ENCODE assay signal across 3 cellular contexts in the genomic region with DNA sequence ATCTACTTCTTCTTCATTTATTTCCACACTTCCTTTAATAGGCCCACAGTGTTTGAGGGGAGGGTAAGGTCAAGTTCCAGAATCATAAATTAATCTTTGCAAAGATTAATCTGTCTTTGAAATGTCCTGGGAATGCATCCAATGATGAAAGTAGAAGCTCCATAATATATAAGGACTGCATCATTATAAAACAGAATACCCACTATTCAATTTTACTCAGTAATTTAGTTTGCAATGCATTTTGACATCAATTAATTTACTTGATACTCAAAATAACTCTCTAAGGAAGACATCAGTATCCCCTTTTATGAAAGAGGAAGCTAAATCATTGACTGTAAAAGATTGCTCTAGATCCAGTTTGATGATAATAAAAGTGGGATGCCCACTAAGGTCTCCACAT.
A peak's percentile ranks its signal among the peaks of the same experiment; 100 is the strongest.
TF ChIP-seq lines count a peak whose summit lies in the region.

No MANE protein-coding gene starts in this region.

TF ChIP-seq in SK-N-SH treated with all-trans-retinoic acid at 6 μM for 48 hours, 23 proteins besides CTCF, POLR2A, EP300 and RAD21 (continued from another document and continues in another):
- peak; percentile 75; the same call in 1 of the 2 replicates for TF ChIP-seq ZFP3 (CRISPR knock-in tag; IDR thresholded peaks at IDR 0.05)
- 0 out of 2 replicates have a peak, but pooled peaks have one; percentile 41 for TF ChIP-seq ESRRG (CRISPR knock-in tag; IDR thresholded peaks at IDR 0.05)
- peak; percentile 98 for TF ChIP-seq ISL1 (CRISPR knock-in tag; IDR thresholded peaks at IDR 0.05)
- TF ChIP-seq, protein P1, sequence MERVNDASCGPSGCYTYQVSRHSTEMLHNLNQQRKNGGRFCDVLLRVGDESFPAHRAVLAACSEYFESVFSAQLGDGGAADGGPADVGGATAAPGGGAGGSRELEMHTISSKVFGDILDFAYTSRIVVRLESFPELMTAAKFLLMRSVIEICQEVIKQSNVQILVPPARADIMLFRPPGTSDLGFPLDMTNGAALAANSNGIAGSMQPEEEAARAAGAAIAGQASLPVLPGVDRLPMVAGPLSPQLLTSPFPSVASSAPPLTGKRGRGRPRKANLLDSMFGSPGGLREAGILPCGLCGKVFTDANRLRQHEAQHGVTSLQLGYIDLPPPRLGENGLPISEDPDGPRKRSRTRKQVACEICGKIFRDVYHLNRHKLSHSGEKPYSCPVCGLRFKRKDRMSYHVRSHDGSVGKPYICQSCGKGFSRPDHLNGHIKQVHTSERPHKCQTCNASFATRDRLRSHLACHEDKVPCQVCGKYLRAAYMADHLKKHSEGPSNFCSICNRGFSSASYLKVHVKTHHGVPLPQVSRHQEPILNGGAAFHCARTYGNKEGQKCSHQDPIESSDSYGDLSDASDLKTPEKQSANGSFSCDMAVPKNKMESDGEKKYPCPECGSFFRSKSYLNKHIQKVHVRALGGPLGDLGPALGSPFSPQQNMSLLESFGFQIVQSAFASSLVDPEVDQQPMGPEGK (CRISPR knock-in tag; IDR thresholded peaks at IDR 0.05; ENCODE audit: borderline replicate concordance), result peak; percentile 33; the same call in 1 of the 2 replicates
- TF ChIP-seq, protein P2, sequence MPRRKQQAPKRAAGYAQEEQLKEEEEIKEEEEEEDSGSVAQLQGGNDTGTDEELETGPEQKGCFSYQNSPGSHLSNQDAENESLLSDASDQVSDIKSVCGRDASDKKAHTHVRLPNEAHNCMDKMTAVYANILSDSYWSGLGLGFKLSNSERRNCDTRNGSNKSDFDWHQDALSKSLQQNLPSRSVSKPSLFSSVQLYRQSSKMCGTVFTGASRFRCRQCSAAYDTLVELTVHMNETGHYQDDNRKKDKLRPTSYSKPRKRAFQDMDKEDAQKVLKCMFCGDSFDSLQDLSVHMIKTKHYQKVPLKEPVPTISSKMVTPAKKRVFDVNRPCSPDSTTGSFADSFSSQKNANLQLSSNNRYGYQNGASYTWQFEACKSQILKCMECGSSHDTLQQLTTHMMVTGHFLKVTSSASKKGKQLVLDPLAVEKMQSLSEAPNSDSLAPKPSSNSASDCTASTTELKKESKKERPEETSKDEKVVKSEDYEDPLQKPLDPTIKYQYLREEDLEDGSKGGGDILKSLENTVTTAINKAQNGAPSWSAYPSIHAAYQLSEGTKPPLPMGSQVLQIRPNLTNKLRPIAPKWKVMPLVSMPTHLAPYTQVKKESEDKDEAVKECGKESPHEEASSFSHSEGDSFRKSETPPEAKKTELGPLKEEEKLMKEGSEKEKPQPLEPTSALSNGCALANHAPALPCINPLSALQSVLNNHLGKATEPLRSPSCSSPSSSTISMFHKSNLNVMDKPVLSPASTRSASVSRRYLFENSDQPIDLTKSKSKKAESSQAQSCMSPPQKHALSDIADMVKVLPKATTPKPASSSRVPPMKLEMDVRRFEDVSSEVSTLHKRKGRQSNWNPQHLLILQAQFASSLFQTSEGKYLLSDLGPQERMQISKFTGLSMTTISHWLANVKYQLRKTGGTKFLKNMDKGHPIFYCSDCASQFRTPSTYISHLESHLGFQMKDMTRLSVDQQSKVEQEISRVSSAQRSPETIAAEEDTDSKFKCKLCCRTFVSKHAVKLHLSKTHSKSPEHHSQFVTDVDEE (CRISPR knock-in tag; IDR thresholded peaks at IDR 0.05), result 0 out of 2 replicates have a peak, but pooled peaks have one; percentile 29
- no peak for TF ChIP-seq OSR1 (CRISPR knock-in tag; IDR thresholded peaks at IDR 0.05)
- TF ChIP-seq, protein P3, sequence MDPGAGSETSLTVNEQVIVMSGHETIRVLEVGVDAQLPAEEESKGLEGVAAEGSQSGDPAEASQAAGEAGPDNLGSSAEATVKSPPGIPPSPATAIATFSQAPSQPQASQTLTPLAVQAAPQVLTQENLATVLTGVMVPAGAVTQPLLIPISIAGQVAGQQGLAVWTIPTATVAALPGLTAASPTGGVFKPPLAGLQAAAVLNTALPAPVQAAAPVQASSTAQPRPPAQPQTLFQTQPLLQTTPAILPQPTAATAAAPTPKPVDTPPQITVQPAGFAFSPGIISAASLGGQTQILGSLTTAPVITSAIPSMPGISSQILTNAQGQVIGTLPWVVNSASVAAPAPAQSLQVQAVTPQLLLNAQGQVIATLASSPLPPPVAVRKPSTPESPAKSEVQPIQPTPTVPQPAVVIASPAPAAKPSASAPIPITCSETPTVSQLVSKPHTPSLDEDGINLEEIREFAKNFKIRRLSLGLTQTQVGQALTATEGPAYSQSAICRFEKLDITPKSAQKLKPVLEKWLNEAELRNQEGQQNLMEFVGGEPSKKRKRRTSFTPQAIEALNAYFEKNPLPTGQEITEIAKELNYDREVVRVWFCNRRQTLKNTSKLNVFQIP (CRISPR knock-in tag; IDR thresholded peaks at IDR 0.05; ENCODE audit: borderline replicate concordance, low read depth), result no peak
- no peak for TF ChIP-seq ZNF565 (CRISPR knock-in tag; conservative IDR thresholded peaks at IDR 0.05; ENCODE audit: low read depth)
- no peak for TF ChIP-seq CSDC2 (CRISPR knock-in tag; IDR thresholded peaks at IDR 0.05)

TF ChIP-seq in SK-N-SH, 30 proteins besides CTCF, POLR2A, EP300 and RAD21:
- TF ChIP-seq, protein P4, sequence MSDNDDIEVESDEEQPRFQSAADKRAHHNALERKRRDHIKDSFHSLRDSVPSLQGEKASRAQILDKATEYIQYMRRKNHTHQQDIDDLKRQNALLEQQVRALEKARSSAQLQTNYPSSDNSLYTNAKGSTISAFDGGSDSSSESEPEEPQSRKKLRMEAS (IDR thresholded peaks at IDR 0.05; ENCODE audit: low read depth), result no peak
- TF ChIP-seq MEF2A (IDR thresholded peaks at IDR 0.05; ENCODE audit: borderline replicate concordance, low read depth) (no peak), ELF1 (IDR thresholded peaks at IDR 0.05) (no peak), EZH2phosphoT487 (IDR thresholded peaks at IDR 0.05; ENCODE audit: borderline replicate concordance, low read depth) (no peak), JUND (IDR thresholded peaks at IDR 0.05) (no peak), MXI1 (IDR thresholded peaks at IDR 0.05; ENCODE audit: low read depth, low read length) (no peak)
- TF ChIP-seq, protein P5, sequence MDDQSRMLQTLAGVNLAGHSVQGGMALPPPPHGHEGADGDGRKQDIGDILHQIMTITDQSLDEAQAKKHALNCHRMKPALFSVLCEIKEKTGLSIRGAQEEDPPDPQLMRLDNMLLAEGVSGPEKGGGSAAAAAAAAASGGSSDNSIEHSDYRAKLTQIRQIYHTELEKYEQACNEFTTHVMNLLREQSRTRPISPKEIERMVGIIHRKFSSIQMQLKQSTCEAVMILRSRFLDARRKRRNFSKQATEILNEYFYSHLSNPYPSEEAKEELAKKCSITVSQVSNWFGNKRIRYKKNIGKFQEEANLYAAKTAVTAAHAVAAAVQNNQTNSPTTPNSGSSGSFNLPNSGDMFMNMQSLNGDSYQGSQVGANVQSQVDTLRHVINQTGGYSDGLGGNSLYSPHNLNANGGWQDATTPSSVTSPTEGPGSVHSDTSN (IDR thresholded peaks at IDR 0.05), result no peak
- TF ChIP-seq, protein P6, sequence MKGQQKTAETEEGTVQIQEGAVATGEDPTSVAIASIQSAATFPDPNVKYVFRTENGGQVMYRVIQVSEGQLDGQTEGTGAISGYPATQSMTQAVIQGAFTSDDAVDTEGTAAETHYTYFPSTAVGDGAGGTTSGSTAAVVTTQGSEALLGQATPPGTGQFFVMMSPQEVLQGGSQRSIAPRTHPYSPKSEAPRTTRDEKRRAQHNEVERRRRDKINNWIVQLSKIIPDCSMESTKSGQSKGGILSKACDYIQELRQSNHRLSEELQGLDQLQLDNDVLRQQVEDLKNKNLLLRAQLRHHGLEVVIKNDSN (IDR thresholded peaks at IDR 0.05; ENCODE audit: borderline replicate concordance, low read depth), result no peak
- TF ChIP-seq, protein P7, sequence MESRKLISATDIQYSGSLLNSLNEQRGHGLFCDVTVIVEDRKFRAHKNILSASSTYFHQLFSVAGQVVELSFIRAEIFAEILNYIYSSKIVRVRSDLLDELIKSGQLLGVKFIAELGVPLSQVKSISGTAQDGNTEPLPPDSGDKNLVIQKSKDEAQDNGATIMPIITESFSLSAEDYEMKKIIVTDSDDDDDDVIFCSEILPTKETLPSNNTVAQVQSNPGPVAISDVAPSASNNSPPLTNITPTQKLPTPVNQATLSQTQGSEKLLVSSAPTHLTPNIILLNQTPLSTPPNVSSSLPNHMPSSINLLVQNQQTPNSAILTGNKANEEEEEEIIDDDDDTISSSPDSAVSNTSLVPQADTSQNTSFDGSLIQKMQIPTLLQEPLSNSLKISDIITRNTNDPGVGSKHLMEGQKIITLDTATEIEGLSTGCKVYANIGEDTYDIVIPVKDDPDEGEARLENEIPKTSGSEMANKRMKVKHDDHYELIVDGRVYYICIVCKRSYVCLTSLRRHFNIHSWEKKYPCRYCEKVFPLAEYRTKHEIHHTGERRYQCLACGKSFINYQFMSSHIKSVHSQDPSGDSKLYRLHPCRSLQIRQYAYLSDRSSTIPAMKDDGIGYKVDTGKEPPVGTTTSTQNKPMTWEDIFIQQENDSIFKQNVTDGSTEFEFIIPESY (IDR thresholded peaks at IDR 0.05; ENCODE audit: borderline replicate concordance, low read depth), result no peak

TF ChIP-seq in neural cell, 6 proteins besides CTCF, POLR2A, EP300 and RAD21:
- TF ChIP-seq, protein P8, sequence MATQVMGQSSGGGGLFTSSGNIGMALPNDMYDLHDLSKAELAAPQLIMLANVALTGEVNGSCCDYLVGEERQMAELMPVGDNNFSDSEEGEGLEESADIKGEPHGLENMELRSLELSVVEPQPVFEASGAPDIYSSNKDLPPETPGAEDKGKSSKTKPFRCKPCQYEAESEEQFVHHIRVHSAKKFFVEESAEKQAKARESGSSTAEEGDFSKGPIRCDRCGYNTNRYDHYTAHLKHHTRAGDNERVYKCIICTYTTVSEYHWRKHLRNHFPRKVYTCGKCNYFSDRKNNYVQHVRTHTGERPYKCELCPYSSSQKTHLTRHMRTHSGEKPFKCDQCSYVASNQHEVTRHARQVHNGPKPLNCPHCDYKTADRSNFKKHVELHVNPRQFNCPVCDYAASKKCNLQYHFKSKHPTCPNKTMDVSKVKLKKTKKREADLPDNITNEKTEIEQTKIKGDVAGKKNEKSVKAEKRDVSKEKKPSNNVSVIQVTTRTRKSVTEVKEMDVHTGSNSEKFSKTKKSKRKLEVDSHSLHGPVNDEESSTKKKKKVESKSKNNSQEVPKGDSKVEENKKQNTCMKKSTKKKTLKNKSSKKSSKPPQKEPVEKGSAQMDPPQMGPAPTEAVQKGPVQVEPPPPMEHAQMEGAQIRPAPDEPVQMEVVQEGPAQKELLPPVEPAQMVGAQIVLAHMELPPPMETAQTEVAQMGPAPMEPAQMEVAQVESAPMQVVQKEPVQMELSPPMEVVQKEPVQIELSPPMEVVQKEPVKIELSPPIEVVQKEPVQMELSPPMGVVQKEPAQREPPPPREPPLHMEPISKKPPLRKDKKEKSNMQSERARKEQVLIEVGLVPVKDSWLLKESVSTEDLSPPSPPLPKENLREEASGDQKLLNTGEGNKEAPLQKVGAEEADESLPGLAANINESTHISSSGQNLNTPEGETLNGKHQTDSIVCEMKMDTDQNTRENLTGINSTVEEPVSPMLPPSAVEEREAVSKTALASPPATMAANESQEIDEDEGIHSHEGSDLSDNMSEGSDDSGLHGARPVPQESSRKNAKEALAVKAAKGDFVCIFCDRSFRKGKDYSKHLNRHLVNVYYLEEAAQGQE (IDR thresholded peaks at IDR 0.05; ENCODE audit: borderline replicate concordance), result no peak
- TF ChIP-seq MXI1 (conservative IDR thresholded peaks at IDR 0.05; ENCODE audit: poor library complexity, severe bottlenecking), result no peak
- no peak for TF ChIP-seq POLR2AphosphoS5 (IDR thresholded peaks at IDR 0.05)
- TF ChIP-seq EZH2 (IDR thresholded peaks at IDR 0.05; ENCODE audit: borderline replicate concordance, insufficient read depth, low read length, poor library complexity, severe bottlenecking), result no peak
- no peak for TF ChIP-seq TAF1 (IDR thresholded peaks at IDR 0.05; ENCODE audit: low read depth)
- TF ChIP-seq SMC3 (conservative IDR thresholded peaks at IDR 0.05; ENCODE audit: poor library complexity), result no peak
